ENCODE assay signal across 26 cellular contexts in genomic region chr17:49406791-49407190, GRCh38.
"Had no signal": no experiment of that assay in that cellular context is flagged by ENCODE, and none has a peak within 500 bp of the region (broad histone marks: within the 10 kb centered on the region; RNA-seq: fewer than 3 reads in every experiment).

No MANE protein-coding gene starts in this region.

- H3K27ac ChIP-seq: brain microvascular endothelial cell, skin epidermis, thoracic aorta, vagina had no signal

- H3K4me3 ChIP-seq: skin epidermis, thoracic aorta, vagina had no signal

- DNase-seq: activated CD4-positive, alpha-beta T cell treated with anti-CD3 and anti-CD28 coated beads for 36 hours; activated CD4-positive, alpha-beta T cell treated with anti-CD3 and anti-CD28 coated beads, Interleukin-2, amount 50 U/mL, for 48 hours; activated CD4-positive, CD25-positive, alpha-beta regulatory T cell; activated gamma-delta T cell treated with Interleukin-2 at 50 U/mL for 16 hours; activated naive CD4-positive, alpha-beta T cell treated with anti-CD3 and anti-CD28 coated beads, Interleukin-2, amount 50 U/mL, for 16 hours; activated T-cell treated with anti-CD3 and anti-CD28 coated beads, Interleukin-2, amount 50 U/mL, for 4 hours; amniotic stem cell; brain microvascular endothelial cell; caudate nucleus; hippocampal formation; kidney; left colon; midbrain; naive thymus-derived CD4-positive, alpha-beta T cell; right cardiac atrium; stimulated activated CD4-positive, alpha-beta T cell treated with anti-CD3 and anti-CD28 coated beads, Interleukin-12 subunit alpha, Interleukin-12 subunit beta, amount 100 ng/mL, for 4 hours; stimulated activated CD4-positive, alpha-beta T cell treated with anti-CD3 and anti-CD28 coated beads, Interleukin-4, amount 100 ng/mL, for 1 hour; stimulated activated naive CD8-positive, alpha-beta T cell treated with anti-CD3 and anti-CD28 coated beads, Interleukin-15, Interleukin-2, amounts not matched to agents 100 U/mL and 50 U/mL, for 24 hours; T-cell had no signal

- H3K27ac Mint-ChIP-seq: activated CD4-positive, alpha-beta T cell treated with anti-CD3 and anti-CD28 coated beads for 36 hours; activated T-helper 17 cell treated with anti-CD3 and anti-CD28 coated beads, Interleukin-2, amount 50 U/mL, for 72 hours; naive thymus-derived CD4-positive, alpha-beta T cell; T-helper 2 cell treated with Interferon-gamma antibody and Interleukin-4, amounts not matched to agents 5 μg/mL and 100 μg/mL, for 36 hours; type B pancreatic cell had no signal

- H3K9me3 ChIP-seq: thoracic aorta, vagina had no signal

- ATAC-seq: activated CD4-positive, alpha-beta T cell treated with anti-CD3 and anti-CD28 coated beads for 36 hours; activated T-cell treated with anti-CD3 and anti-CD28 coated beads, Interleukin-2, amount 50 U/mL, for 4 hours; activated T-helper 17 cell treated with anti-CD3 and anti-CD28 coated beads, Interleukin-2, amount 50 U/mL, for 72 hours; left colon; naive thymus-derived CD4-positive, alpha-beta T cell; right cardiac atrium; stimulated activated naive CD8-positive, alpha-beta T cell treated with anti-CD3 and anti-CD28 coated beads, Interleukin-15, Interleukin-2, amounts not matched to agents 100 U/mL and 50 U/mL, for 24 hours; T-cell had no signal

- H3K9me3 Mint-ChIP-seq: activated T-cell treated with anti-CD3 and anti-CD28 coated beads, Interleukin-2, amount 50 U/mL, for 4 hours; activated T-helper 17 cell treated with anti-CD3 and anti-CD28 coated beads, Interleukin-2, amount 50 U/mL, for 72 hours; naive thymus-derived CD4-positive, alpha-beta T cell; neural crest cell; T-cell; T-helper 2 cell treated with Interferon-gamma antibody and Interleukin-4, amounts not matched to agents 5 μg/mL and 100 μg/mL, for 36 hours; type B pancreatic cell had no signal

- H3K27me3 ChIP-seq: brain microvascular endothelial cell, vagina had no signal

- H3K4me3 Mint-ChIP-seq: activated CD4-positive, alpha-beta T cell treated with anti-CD3 and anti-CD28 coated beads for 36 hours; activated T-cell treated with anti-CD3 and anti-CD28 coated beads, Interleukin-2, amount 50 U/mL, for 4 hours; activated T-helper 17 cell treated with anti-CD3 and anti-CD28 coated beads, Interleukin-2, amount 50 U/mL, for 72 hours; naive thymus-derived CD4-positive, alpha-beta T cell; neural crest cell; T-cell; T-helper 2 cell treated with Interferon-gamma antibody and Interleukin-4, amounts not matched to agents 5 μg/mL and 100 μg/mL, for 36 hours; type B pancreatic cell had no signal

- H3K27me3 Mint-ChIP-seq: activated CD4-positive, alpha-beta T cell treated with anti-CD3 and anti-CD28 coated beads for 36 hours; activated T-helper 17 cell treated with anti-CD3 and anti-CD28 coated beads, Interleukin-2, amount 50 U/mL, for 72 hours; naive thymus-derived CD4-positive, alpha-beta T cell; T-cell; type B pancreatic cell had no signal
